Comparison of ENCODE assay signal across 8 cellular contexts in the genomic region with DNA sequence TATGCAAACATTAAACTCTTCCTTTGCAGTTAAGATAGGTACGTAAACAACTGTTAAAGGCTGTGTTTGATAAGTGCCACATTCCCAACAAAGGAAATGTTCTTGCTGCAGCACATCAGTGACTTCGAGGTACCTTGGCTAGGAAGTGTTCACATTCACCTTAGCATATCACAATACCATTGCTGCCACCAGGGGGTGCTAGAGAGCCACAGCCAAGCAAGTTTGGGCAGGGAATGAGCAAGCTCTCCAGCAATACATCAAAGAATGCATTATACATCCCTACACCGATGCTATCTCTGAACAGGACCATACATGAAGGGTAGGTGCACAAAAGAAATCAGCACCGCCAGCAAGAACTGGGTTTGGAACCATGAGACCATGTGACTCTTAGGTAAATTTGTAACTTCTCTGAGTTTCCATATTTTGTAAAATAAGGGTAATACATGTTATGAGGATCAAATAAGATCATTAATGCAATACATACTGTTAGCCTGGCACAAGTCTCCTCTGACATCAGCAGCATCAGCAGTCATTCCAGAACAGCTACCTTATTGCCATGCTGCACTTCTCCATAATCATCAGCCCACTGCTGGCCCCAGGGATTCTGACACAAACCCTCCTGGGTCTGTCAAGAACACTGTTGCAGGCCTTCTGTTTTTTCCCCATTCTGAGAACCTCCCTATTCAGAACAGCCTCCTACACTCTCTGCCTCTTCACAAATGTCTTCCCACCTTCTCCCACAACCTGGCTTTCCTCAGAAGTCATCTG. TPM values are rescaled to one million over a fixed set of nuclear protein-coding genes. Genes with fewer than 3 reads are reported as not detected.
A peak's percentile ranks its signal among the peaks of the same experiment; 100 is the strongest.
DNase-seq lines count a peak whose midpoint lies in the region; ATAC-seq, FAIRE-seq and TF ChIP-seq lines count a peak whose summit lies in the region.

No MANE protein-coding gene starts in this region.

- H3K4me1 Mint-ChIP-seq in CD8-positive, alpha-beta T cell (ENCODE audit: low read depth) = peaks cover 38% of the 10 kb centered on the region
- H3K4me1 Mint-ChIP-seq in nephron = no peaks in the 10 kb centered on the region

- TF ChIP-seq CTCF in CD8-positive, alpha-beta T cell (IDR thresholded peaks at IDR 0.05) = peak; percentile 93
- TF ChIP-seq CTCF in OCI-LY7 (conservative IDR thresholded peaks at IDR 0.05; ENCODE audit: low read length) (peak; percentile 97), esophagus squamous epithelium (IDR thresholded peaks at IDR 0.05) (peak; percentile 89 to 98 (median 95)), nephron (IDR thresholded peaks at IDR 0.05; ENCODE audit: unreplicated experiment in 3 of 3) (peak; percentile 92 to 96 (median 94))

- H3K4me3 ChIP-seq in CD8-positive, alpha-beta T cell (ENCODE audit: low read depth, low read length) = no peak overlapping the region
- no peak overlapping the region for H3K4me3 ChIP-seq in OCI-LY7 (ENCODE audit: low read depth, low read length, poor library complexity, severe bottlenecking)
- H3K4me3 ChIP-seq in esophagus squamous epithelium = no peak overlapping the region

- no peak overlapping the region for H3K27ac Mint-ChIP-seq in CD8-positive, alpha-beta T cell
- H3K27ac Mint-ChIP-seq in nephron = no peak overlapping the region

- no peak overlapping the region for H3K4me2 ChIP-seq in OCI-LY7 (ENCODE audit: low read length)

- H3K27me3 Mint-ChIP-seq in CD8-positive, alpha-beta T cell (ENCODE audit: low read depth) = no peaks in the 10 kb centered on the region
- no peaks in the 10 kb centered on the region for H3K27me3 Mint-ChIP-seq in nephron (ENCODE audit: low read depth)

- H3K36me3 Mint-ChIP-seq in CD8-positive, alpha-beta T cell = peaks cover 45% of the 10 kb centered on the region
- H3K36me3 Mint-ChIP-seq in nephron (ENCODE audit: low read depth) = peaks cover 24% of the 10 kb centered on the region

- no peak overlapping the region for H3K27ac ChIP-seq in CD8-positive, alpha-beta T cell (ENCODE audit: low read depth, low read length)
- no peak overlapping the region for H3K27ac ChIP-seq in OCI-LY7 (ENCODE audit: low read depth, low read length, poor library complexity, severe bottlenecking)
- H3K27ac ChIP-seq in esophagus squamous epithelium = no peak overlapping the region

- ATAC-seq in CD8-positive, alpha-beta T cell = peak; percentile 91
- ATAC-seq in GM19463 (IDR thresholded peaks at IDR 0.05; ENCODE audit: unreplicated experiment) = peak; percentile 72
- peak; percentile 87 for ATAC-seq in stimulated activated naive CD8-positive, alpha-beta T cell treated with anti-CD3 and anti-CD28 coated beads, Interleukin-15, Interleukin-2, amounts not matched to agents 100 U/mL and 50 U/mL, for 24 hours

- no peaks in the 10 kb centered on the region for H3K79me2 ChIP-seq in OCI-LY7 (ENCODE audit: insufficient read depth, low read depth, low read length)

- no peaks in the 10 kb centered on the region for H3K9me2 ChIP-seq in OCI-LY7 (ENCODE audit: insufficient read depth, low read length)

- peak; percentile 64 for FAIRE-seq in HTR-8/SVneo (lab: Jason Lieb, UNC)

- POLR2A ChIA-PET in CD8-positive, alpha-beta T cell (lab: Charles Lee) = interaction anchor here (0.9 kb wide), 1 partner anchor 36 kb away, joined by 4 read pairs; no protein-coding TSS in a partner anchor
- POLR2A ChIA-PET in OCI-LY7 (lab: Charles Lee) = no interaction called here

- intact Hi-C loops in CD8-positive, alpha-beta T cell (cut with DNase I, micrococcal nuclease) = loop anchor here (1.0 to 10.0 kb wide), 8 partner anchors 37 to 1488 kb away; partner anchors contain the start of genes NPHP3 (in 1 of the 2) and RYK (in 1 of the 2)
- intact Hi-C loops in OCI-LY7 (cut with micrococcal nuclease; ENCODE audit: unreplicated experiment) = loop anchor here (2.0 to 10.0 kb wide), 3 partner anchors 94 to 278 kb away; no protein-coding TSS in a partner anchor
- intact Hi-C loops in esophagus squamous epithelium (cut with DNase I) = loop anchor here (5.0 to 10.0 kb wide), 2 partner anchors 94 to 272 kb away; partner anchors contain the start of genes ANAPC13 and CEP63

- TF ChIP-seq POLR2A in esophagus squamous epithelium (IDR thresholded peaks at IDR 0.05) = no peak

- H3K27me3 ChIP-seq in CD8-positive, alpha-beta T cell (ENCODE audit: insufficient read depth, low read length) = no peaks in the 10 kb centered on the region
- H3K27me3 ChIP-seq in esophagus squamous epithelium = no peaks in the 10 kb centered on the region

- no peak overlapping the region for H3K4me3 Mint-ChIP-seq in CD8-positive, alpha-beta T cell
- no peak overlapping the region for H3K4me3 Mint-ChIP-seq in nephron

- WGBS in esophagus squamous epithelium, 2 donors = 19 to 22% methylated on average over 4 of the region's 4 CpGs

- CTCF ChIA-PET in CD8-positive, alpha-beta T cell (lab: Charles Lee) = interaction anchor here (0.6 to 4.6 kb wide), 46 partner anchors 8 to 354 kb away, joined by 3 to 58 read pairs (median 4); no protein-coding TSS in a partner anchor
- CTCF ChIA-PET in OCI-LY7 (lab: Charles Lee; ENCODE audit: unreplicated experiment) = interaction anchor here (1.3 kb wide), 1 partner anchor 10 kb away, joined by 3 read pairs; no protein-coding TSS in a partner anchor

- H3K36me3 ChIP-seq in CD8-positive, alpha-beta T cell (ENCODE audit: insufficient read depth, low read length) = peaks cover 12% of the 10 kb centered on the region
- no peaks in the 10 kb centered on the region for H3K36me3 ChIP-seq in OCI-LY7 (ENCODE audit: insufficient read depth, low read length)
- peaks cover 0 to 44% (median 0%) of the 10 kb centered on the region in 3 donors for H3K36me3 ChIP-seq in esophagus squamous epithelium

- no peaks in the 10 kb centered on the region for H3K4me1 ChIP-seq in CD8-positive, alpha-beta T cell (ENCODE audit: insufficient read depth, low read length)
- no peaks in the 10 kb centered on the region for H3K4me1 ChIP-seq in OCI-LY7 (ENCODE audit: insufficient read depth, low read length, poor library complexity, severe bottlenecking)
- peaks cover 0 to 14% (median 0%) of the 10 kb centered on the region in 3 donors for H3K4me1 ChIP-seq in esophagus squamous epithelium

- BruUV-seq in OCI-LY7 (replicated peaks; lab: Mats Ljungman, UMichigan) = no TSS peak

- H3K9me3 ChIP-seq in CD8-positive, alpha-beta T cell (ENCODE audit: low read length) = no peaks in the 10 kb centered on the region
- H3K9me3 ChIP-seq in OCI-LY7 (ENCODE audit: low read length) (no peaks in the 10 kb centered on the region), esophagus squamous epithelium (no peaks in the 10 kb centered on the region)

- H2AFZ ChIP-seq in OCI-LY7 (ENCODE audit: low read length) = no peak overlapping the region

- H3K9me3 Mint-ChIP-seq in CD8-positive, alpha-beta T cell = no peaks in the 10 kb centered on the region
- no peaks in the 10 kb centered on the region for H3K9me3 Mint-ChIP-seq in nephron

- DNase-seq in CD8-positive, alpha-beta T cell = peak; percentile 71 to 95 (median 87)
- DNase-seq in HTR-8/SVneo (ENCODE audit: insufficient read length, low spot score) (peak; percentile 74), OCI-LY7 (ENCODE audit: low spot score) (peak; percentile 73), activated T-cell treated with anti-CD3 and anti-CD28 coated beads for 4 hours (peak; percentile 93), esophagus squamous epithelium (lab: John Stamatoyannopoulos, UW) (no peak)
- peak; percentile 93 for DNase-seq in stimulated activated naive CD8-positive, alpha-beta T cell treated with anti-CD3 and anti-CD28 coated beads, Interleukin-15, Interleukin-2, amounts not matched to agents 100 U/mL and 50 U/mL, for 24 hours

- no peaks in the 10 kb centered on the region for H4K20me1 ChIP-seq in OCI-LY7 (ENCODE audit: insufficient read depth, low read length)

RNA-seq across cellular contexts. Expression of gene RYK, which starts 37.6 kb away (rescaled TPM):
- total RNA-seq in CD8-positive, alpha-beta T cell = 10 to 100 TPM; 63.6 to 64.7 TPM
- total RNA-seq in OCI-LY7 (2014; rRNA removed; shearing (Covaris generic)) = 24.8 and 25.0 TPM in 2 replicates
- 22.5 and 25.5 TPM in 2 replicates for total RNA-seq in OCI-LY7 (2022)
- 10 to 100 TPM; 29.3 to 75.5 (median 39.1) TPM for total RNA-seq in esophagus squamous epithelium
